Comparison of ENCODE assay signal across 22 cellular contexts in the genomic region with DNA sequence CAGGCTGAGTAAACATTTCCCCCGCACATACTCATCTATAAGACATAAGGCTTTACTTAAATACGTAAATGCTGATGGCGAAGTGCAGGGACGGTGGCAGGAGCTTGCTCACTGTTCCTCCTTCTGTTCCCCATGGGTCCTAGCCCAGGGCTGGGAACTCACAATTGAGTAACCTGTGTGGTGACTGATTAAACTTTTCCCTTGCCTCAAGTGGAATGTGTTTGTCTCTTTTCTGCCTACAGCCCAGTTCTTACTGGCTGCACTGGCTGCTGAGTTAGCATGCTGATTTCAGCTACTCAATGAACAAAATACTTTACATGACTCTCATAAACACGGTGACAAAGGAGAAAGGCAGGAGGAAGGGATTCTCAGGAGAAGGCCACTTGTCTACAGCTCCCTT.
A peak's percentile ranks its signal among the peaks of the same experiment; 100 is the strongest.
DNase-seq lines count a peak whose midpoint lies in the region; ATAC-seq and TF ChIP-seq lines count a peak whose summit lies in the region.
"Had no signal": no experiment of that assay in that cellular context is flagged by ENCODE, and none has a peak within 500 bp of the region (broad histone marks: within the 10 kb centered on the region; RNA-seq: fewer than 3 reads in every experiment).

No MANE protein-coding gene starts in this region.

- H4K5ac ChIP-seq in H9 (ENCODE audit: insufficient read length, low read depth, low read length): no peak overlapping the region

- ATAC-seq in left lung (peak; percentile 81), upper lobe of right lung (peak; percentile 66)
- no peak for ATAC-seq in stimulated activated naive B cell treated with anti-CD40 and anti-IgM and Interleukin-4, amounts not matched to agents 10 μg/mL and 1 μg/mL and 100 μg/mL, for 72 hours (replicated peaks)
- ATAC-seq: GM12878, K562 had no signal

- no peak overlapping the region for H2BK120ac ChIP-seq in H9 (ENCODE audit: low read depth, low read length, poor library complexity, severe bottlenecking)

- no peaks in the 10 kb centered on the region for H3K79me2 ChIP-seq in H9 (ENCODE audit: insufficient read depth, low read length)

- peaks cover 14 to 17% of the 10 kb centered on the region in 2 experiments for H3K4me1 Mint-ChIP-seq in H9
- H3K4me1 Mint-ChIP-seq in stimulated activated naive B cell treated with anti-CD40 and anti-IgM and Interleukin-4, amounts not matched to agents 10 μg/mL and 1 μg/mL and 100 μg/mL, for 72 hours: no peaks in the 10 kb centered on the region
- H3K4me1 Mint-ChIP-seq: CD4-positive, CD25-positive, alpha-beta regulatory T cell; CD8-positive, alpha-beta memory T cell had no signal

- no peak overlapping the region for H2BK12ac ChIP-seq in H9 (ENCODE audit: insufficient read length, low read depth, low read length)

- DNase-seq in H9 (peak; percentile 20), epithelial cell of proximal tubule (ENCODE audit: low read depth) (peak; percentile 49), left lung (no peak), upper lobe of right lung (peak; percentile 55), NCI-H1436 treated with DMSO at 0.1 percent for 48 hours (lab: John Stamatoyannopoulos, UW) (no peak), retina (no peak), thyroid gland (no peak)
- no peak for DNase-seq in stimulated activated naive B cell treated with anti-CD40 and anti-IgM and Interleukin-4, amounts not matched to agents 10 μg/mL and 1 μg/mL and 100 μg/mL, for 72 hours
- DNase-seq: ACHN; BE2C; C1 segment of cervical spinal cord; CD4-positive, CD25-positive, alpha-beta regulatory T cell; CD8-positive, alpha-beta memory T cell; COR-L47; DMS 273 treated with DMSO at 0.1 percent for 48 hours; DMS53; DND-41; EL; H7; IMR-90 had no signal

- H3K9me3 ChIP-seq in H9 (ENCODE audit: control insufficient read depth, low read depth, low read length): no peaks in the 10 kb centered on the region
- H3K9me3 ChIP-seq in left lung: peaks cover 0 to 2% of the 10 kb centered on the region in 2 donors
- H3K9me3 ChIP-seq in upper lobe of right lung: no peaks in the 10 kb centered on the region
- H3K9me3 ChIP-seq in thyroid gland: no peaks in the 10 kb centered on the region
- H3K9me3 ChIP-seq: BE2C had no signal

- H2BK15ac ChIP-seq in H9 (ENCODE audit: low read depth, low read length): no peak overlapping the region

- no peaks in the 10 kb centered on the region; the same call in 1 of the 2 replicates for H3K4me1 ChIP-seq in H9 (ENCODE audit: insufficient read depth, low read length)
- H3K4me1 ChIP-seq in left lung: no peaks in the 10 kb centered on the region
- no peaks in the 10 kb centered on the region for H3K4me1 ChIP-seq in upper lobe of right lung
- H3K4me1 ChIP-seq in thyroid gland: no peaks in the 10 kb centered on the region
- H3K4me1 ChIP-seq: BE2C had no signal

- TF ChIP-seq CTCF in H9 (conservative IDR thresholded peaks at IDR 0.05): no peak
- TF ChIP-seq CTCF in epithelial cell of proximal tubule (conservative IDR thresholded peaks at IDR 0.05; ENCODE audit: low read depth, low read length): no peak
- TF ChIP-seq CTCF in left lung (IDR thresholded peaks at IDR 0.05): no peak
- TF ChIP-seq CTCF in upper lobe of right lung (IDR thresholded peaks at IDR 0.05): no peak
- TF ChIP-seq CTCF in thyroid gland (IDR thresholded peaks at IDR 0.05): no peak

- no peak for TF ChIP-seq POLR2A in thyroid gland (IDR thresholded peaks at IDR 0.05)

- H3K4me3 Mint-ChIP-seq in H9: no peak overlapping the region
- H3K4me3 Mint-ChIP-seq in stimulated activated naive B cell treated with anti-CD40 and anti-IgM and Interleukin-4, amounts not matched to agents 10 μg/mL and 1 μg/mL and 100 μg/mL, for 72 hours: no peak overlapping the region
- H3K4me3 Mint-ChIP-seq: CD4-positive, CD25-positive, alpha-beta regulatory T cell; CD8-positive, alpha-beta memory T cell had no signal

- no peak overlapping the region for H2BK20ac ChIP-seq in H9 (ENCODE audit: low read depth, low read length, poor library complexity, severe bottlenecking)

- H3T11ph ChIP-seq in H9 (ENCODE audit: low read length): no peak overlapping the region

- peaks cover 12% of the 10 kb centered on the region in 2 experiments for H3K9me3 Mint-ChIP-seq in H9
- H3K9me3 Mint-ChIP-seq in stimulated activated naive B cell treated with anti-CD40 and anti-IgM and Interleukin-4, amounts not matched to agents 10 μg/mL and 1 μg/mL and 100 μg/mL, for 72 hours: peaks cover 3 to 8% of the 10 kb centered on the region in 2 donors

- no peak overlapping the region for H2AK5ac ChIP-seq in H9 (ENCODE audit: insufficient read length, low read length)

- no peaks in the 10 kb centered on the region for H3K79me1 ChIP-seq in H9 (ENCODE audit: insufficient read depth, low read depth, low read length, poor library complexity, severe bottlenecking)

- H3K9ac ChIP-seq in H9 (ENCODE audit: extremely low read depth, insufficient read length, low read length): no peak overlapping the region

- intact Hi-C loops in left lung (cut with DNase I) (no loop called here), upper lobe of right lung (cut with DNase I) (no loop called here), thyroid gland (cut with DNase I) (no loop called here)

- no peak overlapping the region for H3K18ac ChIP-seq in H9 (ENCODE audit: insufficient read length, low read depth, low read length)

- no peak overlapping the region for H3K23ac ChIP-seq in H9 (ENCODE audit: insufficient read length, low read depth, low read length)

- no peak overlapping the region for H3K4me3 ChIP-seq in epithelial cell of proximal tubule (ENCODE audit: low read depth, low read length)
- no peak overlapping the region for H3K4me3 ChIP-seq in left lung
- H3K4me3 ChIP-seq in upper lobe of right lung: no peak overlapping the region
- H3K4me3 ChIP-seq in thyroid gland (replicated peaks in 1 of 3): no peak overlapping the region
- H3K4me3 ChIP-seq: GM12878, K562 had no signal

- H4K20me1 ChIP-seq in H9 (ENCODE audit: control insufficient read depth, insufficient read depth, insufficient read length): no peaks in the 10 kb centered on the region

- H3K27ac Mint-ChIP-seq in H9: no peak overlapping the region
- no peak overlapping the region for H3K27ac Mint-ChIP-seq in stimulated activated naive B cell treated with anti-CD40 and anti-IgM and Interleukin-4, amounts not matched to agents 10 μg/mL and 1 μg/mL and 100 μg/mL, for 72 hours
- H3K27ac Mint-ChIP-seq: CD4-positive, CD25-positive, alpha-beta regulatory T cell; CD8-positive, alpha-beta memory T cell had no signal

- H3K4ac ChIP-seq in H9 (ENCODE audit: low read depth, low read length): no peak overlapping the region

- H3K56ac ChIP-seq in H9 (ENCODE audit: insufficient read length, low read depth, low read length): no peak overlapping the region

- H3K14ac ChIP-seq in H9 (ENCODE audit: insufficient read depth, low read length): no peak overlapping the region

- no peak overlapping the region for H2BK5ac ChIP-seq in H9 (ENCODE audit: insufficient read length, low read length)

- no peak overlapping the region for H3K4me2 ChIP-seq in H9 (ENCODE audit: insufficient read depth, insufficient read length, low read length)

- H3K23me2 ChIP-seq in H9 (ENCODE audit: insufficient read length, low read depth, low read length, poor library complexity, severe bottlenecking): no peaks in the 10 kb centered on the region

- no peak overlapping the region for H4K91ac ChIP-seq in H9 (ENCODE audit: insufficient read length, low read depth, low read length)

- H3K36me3 Mint-ChIP-seq in H9 (ENCODE audit: insufficient read depth in 1 of 3, low read depth in 3 of 3): peaks cover 5 to 12% (median 8%) of the 10 kb centered on the region in 3 experiments
- no peaks in the 10 kb centered on the region for H3K36me3 Mint-ChIP-seq in stimulated activated naive B cell treated with anti-CD40 and anti-IgM and Interleukin-4, amounts not matched to agents 10 μg/mL and 1 μg/mL and 100 μg/mL, for 72 hours
- H3K36me3 Mint-ChIP-seq: CD4-positive, CD25-positive, alpha-beta regulatory T cell; CD8-positive, alpha-beta memory T cell had no signal

- H3K36me3 ChIP-seq in left lung: no peaks in the 10 kb centered on the region
- no peaks in the 10 kb centered on the region for H3K36me3 ChIP-seq in upper lobe of right lung
- H3K36me3 ChIP-seq in thyroid gland: no peaks in the 10 kb centered on the region
- H3K36me3 ChIP-seq: BE2C had no signal

- no peak overlapping the region for H3K27ac ChIP-seq in H9 (ENCODE audit: insufficient read length, low read depth, low read length)
- H3K27ac ChIP-seq in left lung: no peak overlapping the region
- H3K27ac ChIP-seq in upper lobe of right lung: no peak overlapping the region
- no peak overlapping the region for H3K27ac ChIP-seq in thyroid gland

- WGBS in H9 (ENCODE audit: extremely low coverage, insufficient read length, low lambda C conversion rate): no CpG with 5 or more reads among the region's 5 CpGs
- WGBS in thyroid gland, 2 donors: 49 to 53% methylated on average over 5 of the region's 5 CpGs

- no peaks in the 10 kb centered on the region for H3K27me3 ChIP-seq in H9 (ENCODE audit: insufficient read depth, low read length)
- H3K27me3 ChIP-seq in left lung: peaks cover 0 to 20% of the 10 kb centered on the region in 2 donors
- H3K27me3 ChIP-seq in upper lobe of right lung: no peaks in the 10 kb centered on the region
- H3K27me3 ChIP-seq in thyroid gland: no peaks in the 10 kb centered on the region
- H3K27me3 ChIP-seq: BE2C had no signal

- H3K27me3 Mint-ChIP-seq in H9 (ENCODE audit: low read depth): peaks cover 14% of the 10 kb centered on the region
- H3K27me3 Mint-ChIP-seq in stimulated activated naive B cell treated with anti-CD40 and anti-IgM and Interleukin-4, amounts not matched to agents 10 μg/mL and 1 μg/mL and 100 μg/mL, for 72 hours: peaks cover 14 to 26% of the 10 kb centered on the region in 2 donors
- H3K27me3 Mint-ChIP-seq: CD4-positive, CD25-positive, alpha-beta regulatory T cell had no signal

- H4K8ac ChIP-seq in H9 (replicated peaks; ENCODE audit: insufficient read length, low read depth, low read length): no peak overlapping the region

- no peak overlapping the region for H2AFZ ChIP-seq in H9 (ENCODE audit: low read length)

Comparison
In these comparisons a context has a peak if more than half of its experiments do, and no peak if none do; other contexts are left out.
1. DNase-seq: peak in H9 (single experiment), epithelial cell of proximal tubule (single experiment) and upper lobe of right lung (single experiment); none in left lung (0 of 2), stimulated activated naive B cell treated with anti-CD40 and anti-IgM and Interleukin-4, amounts not matched to agents 10 μg/mL and 1 μg/mL and 100 μg/mL, for 72 hours (single experiment), NCI-H1436 treated with DMSO at 0.1 percent for 48 hours (single experiment), retina (single experiment) and thyroid gland (0 of 2).
2. ATAC-seq: peak in left lung (single experiment) and upper lobe of right lung (single experiment); none in stimulated activated naive B cell treated with anti-CD40 and anti-IgM and Interleukin-4, amounts not matched to agents 10 μg/mL and 1 μg/mL and 100 μg/mL, for 72 hours (0 of 2).